In the genomic region with DNA sequence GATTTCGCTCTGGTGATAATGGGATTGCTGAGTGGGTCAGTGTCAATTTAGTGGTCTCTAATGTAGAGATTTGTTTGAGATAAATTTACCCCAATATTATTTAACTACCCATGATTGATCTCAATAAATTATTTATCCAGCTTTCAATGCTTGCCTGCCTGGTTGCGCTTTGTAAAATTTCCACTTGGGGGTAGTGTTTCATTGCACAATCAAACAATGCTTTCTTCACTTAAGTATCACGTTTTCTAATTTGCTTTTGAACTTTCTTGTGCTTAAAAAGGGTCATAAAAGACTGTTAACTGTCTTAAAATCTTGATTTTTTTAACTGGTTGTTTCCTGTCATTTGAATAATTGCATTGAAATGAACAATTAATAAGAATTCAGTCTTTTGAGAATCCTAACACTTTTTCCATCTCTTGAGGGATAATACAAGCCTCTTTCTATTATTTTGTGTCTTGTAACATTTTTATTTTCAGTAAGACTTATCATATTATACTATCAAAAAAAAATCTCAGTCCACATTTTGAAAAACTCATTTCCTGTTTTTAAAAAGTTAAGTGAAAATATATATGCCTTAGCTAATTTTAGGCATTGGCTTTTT, we compare ENCODE assay signal across 9 cellular contexts. TPM values are rescaled to one million over a fixed set of nuclear protein-coding genes. Genes with fewer than 3 reads are reported as not detected.
A peak's percentile ranks its signal among the peaks of the same experiment; 100 is the strongest.
DNase-seq lines count a peak whose midpoint lies in the region; ATAC-seq and TF ChIP-seq lines count a peak whose summit lies in the region.
"Had no signal": no experiment of that assay in that cellular context is flagged by ENCODE, and none has a peak within 500 bp of the region (broad histone marks: within the 10 kb centered on the region; RNA-seq: fewer than 3 reads in every experiment).

No MANE protein-coding gene starts in this region.

- H3K36me3 ChIP-seq in Loucy (ENCODE audit: insufficient read depth, low read length) (peaks cover under 1% of the 10 kb centered on the region; the same call in 1 of the 2 replicates), brain microvascular endothelial cell (replicated peaks) (no peaks in the 10 kb centered on the region)

- 0 out of 2 replicates have a peak overlapping the region, but pooled peaks have one; percentile 43 for H2AFZ ChIP-seq in Loucy (ENCODE audit: low read length)

- TF ChIP-seq CTCF in Loucy (conservative IDR thresholded peaks at IDR 0.05; ENCODE audit: low read length) (peak; percentile 70), brain microvascular endothelial cell (IDR thresholded peaks at IDR 0.05; ENCODE audit: low read depth, low read length, missing control alignments) (peak; percentile 73)

- CTCF ChIA-PET in activated CD4-positive, alpha-beta T cell treated with anti-CD3 and anti-CD28 coated beads, Interleukin-2, amount 10 ng/mL, durations not matched to agents 7 days and 5 days (lab: Charles Lee) = interaction anchor here (1.5 to 1.9 kb wide), 2 partner anchors 12 to 19 kb away, joined by 4 to 5 read pairs; partner anchors contain the start of gene HSD17B4

- POLR2A ChIA-PET in activated CD4-positive, alpha-beta T cell treated with anti-CD3 and anti-CD28 coated beads, Interleukin-2, amount 10 ng/mL, durations not matched to agents 7 days and 5 days (lab: Charles Lee) = no interaction called here

- H3K79me2 ChIP-seq in Loucy (ENCODE audit: insufficient read depth, low read length) = peaks cover 8% of the 10 kb centered on the region; the same call in 1 of the 2 replicates

- H3K27me3 ChIP-seq in Loucy (ENCODE audit: insufficient read depth, low read length, poor library complexity, severe bottlenecking) (no peaks in the 10 kb centered on the region), brain microvascular endothelial cell (replicated peaks) (no peaks in the 10 kb centered on the region)

- H3K4me1 ChIP-seq in Loucy (ENCODE audit: insufficient read depth, low read length, poor library complexity, severe bottlenecking) = no peaks in the 10 kb centered on the region

- H3K9me3 Mint-ChIP-seq in activated CD4-positive, alpha-beta T cell treated with anti-CD3 and anti-CD28 coated beads, Interleukin-2, amount 10 ng/mL, durations not matched to agents 7 days and 5 days = peaks cover 22% of the 10 kb centered on the region
- H3K9me3 Mint-ChIP-seq in activated T-helper 2 cell treated with anti-CD3 and anti-CD28 coated beads, Interferon-gamma antibody, Interleukin-2, Interleukin-4, amounts not matched to agents 10 μg/mL and 5 μg/mL and 100 μg/mL, durations not matched to agents 14 hours and 24 hours and 36 hours = peaks cover 33% of the 10 kb centered on the region

- H3K27me3 Mint-ChIP-seq in activated CD4-positive, alpha-beta T cell treated with anti-CD3 and anti-CD28 coated beads, Interleukin-2, amount 10 ng/mL, durations not matched to agents 7 days and 5 days = no peaks in the 10 kb centered on the region
- no peaks in the 10 kb centered on the region for H3K27me3 Mint-ChIP-seq in activated T-helper 2 cell treated with anti-CD3 and anti-CD28 coated beads, Interferon-gamma antibody, Interleukin-2, Interleukin-4, amounts not matched to agents 10 μg/mL and 5 μg/mL and 100 μg/mL, durations not matched to agents 14 hours and 24 hours and 36 hours (ENCODE audit: low read depth)

- H3K27ac ChIP-seq in brain microvascular endothelial cell = no peak overlapping the region
- H3K27ac ChIP-seq: epithelial cell of prostate had no signal

- no peak overlapping the region for H3K4me2 ChIP-seq in Loucy (ENCODE audit: low read depth, low read length, poor library complexity, severe bottlenecking)

- H3K9ac ChIP-seq in Loucy (ENCODE audit: low read depth, low read length, poor library complexity, severe bottlenecking) = no peak overlapping the region

- no peaks in the 10 kb centered on the region for H3K4me1 Mint-ChIP-seq in activated CD4-positive, alpha-beta T cell treated with anti-CD3 and anti-CD28 coated beads, Interleukin-2, amount 10 ng/mL, durations not matched to agents 7 days and 5 days
- peaks cover 9% of the 10 kb centered on the region for H3K4me1 Mint-ChIP-seq in activated T-helper 2 cell treated with anti-CD3 and anti-CD28 coated beads, Interferon-gamma antibody, Interleukin-2, Interleukin-4, amounts not matched to agents 10 μg/mL and 5 μg/mL and 100 μg/mL, durations not matched to agents 14 hours and 24 hours and 36 hours (ENCODE audit: low read depth)

- no peaks in the 10 kb centered on the region for H3K9me2 ChIP-seq in Loucy (replicated peaks; ENCODE audit: low read depth, low read length)

- H3F3A ChIP-seq in Loucy (ENCODE audit: low read depth) = no peaks in the 10 kb centered on the region

- in situ Hi-C loops in brain microvascular endothelial cell (cut with HindIII; ENCODE audit: low pct_ligation_motif_present, low sequenced_read_pairs) = no loop called here

- peak; percentile 54 for ATAC-seq in GM21619 (IDR thresholded peaks at IDR 0.05; ENCODE audit: unreplicated experiment)

- no peak overlapping the region for H3K27ac Mint-ChIP-seq in activated CD4-positive, alpha-beta T cell treated with anti-CD3 and anti-CD28 coated beads, Interleukin-2, amount 10 ng/mL, durations not matched to agents 7 days and 5 days
- no peak overlapping the region for H3K27ac Mint-ChIP-seq in activated T-helper 2 cell treated with anti-CD3 and anti-CD28 coated beads, Interferon-gamma antibody, Interleukin-2, Interleukin-4, amounts not matched to agents 10 μg/mL and 5 μg/mL and 100 μg/mL, durations not matched to agents 14 hours and 24 hours and 36 hours

- peak; percentile 31 for DNase-seq in activated CD4-positive, alpha-beta T cell treated with anti-CD3 and anti-CD28 coated beads, Interleukin-2, amount 10 ng/mL, durations not matched to agents 7 days and 5 days
- no peak for DNase-seq in activated CD4-positive, alpha-beta T cell treated with anti-CD3 and anti-CD28 coated beads, Interleukin-2, amount 50 U/mL, for 4 hours
- DNase-seq in brain microvascular endothelial cell = peak; percentile 28
- DNase-seq in midbrain (lab: John Stamatoyannopoulos, UW) = peak; percentile 57
- DNase-seq in activated T-helper 2 cell treated with anti-CD3 and anti-CD28 coated beads, Interferon-gamma antibody, Interleukin-2, Interleukin-4, amounts not matched to agents 10 μg/mL and 5 μg/mL and 100 μg/mL, durations not matched to agents 14 hours and 24 hours and 36 hours (ENCODE audit: low spot score) = no peak
- DNase-seq in mesenteric fat pad (ENCODE audit: low spot score) = no peak

- peaks cover 34% of the 10 kb centered on the region for H3K36me3 Mint-ChIP-seq in activated CD4-positive, alpha-beta T cell treated with anti-CD3 and anti-CD28 coated beads, Interleukin-2, amount 10 ng/mL, durations not matched to agents 7 days and 5 days (ENCODE audit: low read depth)
- peaks cover 47% of the 10 kb centered on the region for H3K36me3 Mint-ChIP-seq in activated T-helper 2 cell treated with anti-CD3 and anti-CD28 coated beads, Interferon-gamma antibody, Interleukin-2, Interleukin-4, amounts not matched to agents 10 μg/mL and 5 μg/mL and 100 μg/mL, durations not matched to agents 14 hours and 24 hours and 36 hours (ENCODE audit: low read depth)

- H4K20me1 ChIP-seq in Loucy (ENCODE audit: insufficient read depth, low read length, poor library complexity, severe bottlenecking) = no peaks in the 10 kb centered on the region

- H3K4me3 Mint-ChIP-seq in activated CD4-positive, alpha-beta T cell treated with anti-CD3 and anti-CD28 coated beads, Interleukin-2, amount 10 ng/mL, durations not matched to agents 7 days and 5 days = no peak overlapping the region
- no peak overlapping the region for H3K4me3 Mint-ChIP-seq in activated T-helper 2 cell treated with anti-CD3 and anti-CD28 coated beads, Interferon-gamma antibody, Interleukin-2, Interleukin-4, amounts not matched to agents 10 μg/mL and 5 μg/mL and 100 μg/mL, durations not matched to agents 14 hours and 24 hours and 36 hours (ENCODE audit: low read depth)

- H3K4me3 ChIP-seq in Loucy (ENCODE audit: low read length, poor library complexity, severe bottlenecking) (no peak overlapping the region), brain microvascular endothelial cell (ENCODE audit: low read depth, low read length) (no peak overlapping the region)

- H3K9me3 ChIP-seq in Loucy (ENCODE audit: insufficient read depth, low read depth, low read length) = no peaks in the 10 kb centered on the region

- intact Hi-C loops in activated T-helper 2 cell treated with anti-CD3 and anti-CD28 coated beads, Interferon-gamma antibody, Interleukin-2, Interleukin-4, amounts not matched to agents 10 μg/mL and 5 μg/mL and 100 μg/mL, durations not matched to agents 14 hours and 24 hours and 36 hours (cut with micrococcal nuclease) = loop anchor here (5.0 kb wide), 1 partner anchor 271 kb away; no protein-coding TSS in a partner anchor

RNA-seq across cellular contexts. Expression of gene HSD17B4, which starts 18.7 kb away (rescaled TPM):
- 10 to 100 TPM; 56.0 to 62.4 TPM for total RNA-seq in activated CD4-positive, alpha-beta T cell treated with anti-CD3 and anti-CD28 coated beads, Interleukin-2, amount 10 ng/mL, durations not matched to agents 7 days and 5 days
- total RNA-seq in activated T-helper 2 cell treated with anti-CD3 and anti-CD28 coated beads, Interferon-gamma antibody, Interleukin-2, Interleukin-4, amounts not matched to agents 10 μg/mL and 5 μg/mL and 100 μg/mL, durations not matched to agents 14 hours and 24 hours and 36 hours = 81.1 and 88.1 TPM in 2 replicates
- total RNA-seq in mesenteric fat pad = 339 TPM

Comparison
In these comparisons a context has a peak if more than half of its experiments do, and no peak if none do; other contexts are left out.
1. DNase-seq: peak in activated CD4-positive, alpha-beta T cell treated with anti-CD3 and anti-CD28 coated beads, Interleukin-2, amount 10 ng/mL, durations not matched to agents 7 days and 5 days (single experiment), brain microvascular endothelial cell (single experiment) and midbrain (single experiment); none in activated CD4-positive, alpha-beta T cell treated with anti-CD3 and anti-CD28 coated beads, Interleukin-2, amount 50 U/mL, for 4 hours (0 of 2), activated T-helper 2 cell treated with anti-CD3 and anti-CD28 coated beads, Interferon-gamma antibody, Interleukin-2, Interleukin-4, amounts not matched to agents 10 μg/mL and 5 μg/mL and 100 μg/mL, durations not matched to agents 14 hours and 24 hours and 36 hours (single experiment) and mesenteric fat pad (single experiment).